16 cellular contexts compared by ENCODE assay signal in the genomic region with DNA sequence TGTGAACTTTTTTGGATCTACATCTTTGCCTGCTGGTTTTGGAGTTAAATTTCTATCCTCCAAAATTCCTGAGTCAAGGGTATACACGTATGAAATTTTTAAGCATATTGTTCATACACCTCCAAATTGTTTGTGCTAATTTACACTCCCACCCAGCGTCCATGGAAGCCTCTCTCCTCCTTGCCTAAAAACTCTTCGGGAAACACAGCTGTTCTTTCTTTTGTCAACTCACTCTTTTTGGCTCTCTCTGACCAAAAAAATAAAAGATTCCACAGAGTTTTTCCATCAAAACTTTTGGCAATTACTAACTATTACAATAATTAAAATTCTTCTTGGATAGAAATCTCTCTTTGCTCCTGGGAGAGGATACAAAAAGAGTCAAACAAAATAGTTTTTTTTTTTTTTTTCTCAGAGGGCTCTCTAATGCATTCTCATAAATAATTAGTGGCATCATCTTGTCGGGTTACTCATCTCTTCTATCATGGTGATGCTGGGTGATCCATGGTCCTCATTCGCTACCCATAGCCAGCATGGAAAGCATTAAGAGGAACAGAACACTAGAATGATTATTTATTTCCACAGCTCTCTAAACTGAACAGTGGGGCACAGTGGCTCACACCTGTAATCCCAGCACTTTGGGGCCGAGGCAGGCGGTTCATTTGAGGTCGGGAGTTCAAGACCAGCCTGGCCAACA.
"Had no signal": no experiment of that assay in that cellular context is flagged by ENCODE, and none has a peak within 500 bp of the region (broad histone marks: within the 10 kb centered on the region; RNA-seq: fewer than 3 reads in every experiment).

No MANE protein-coding gene starts in this region.

- ATAC-seq: Panc1, PC-3 had no signal

- DNase-seq: KBM-7, NCI-H1092 treated with DMSO at 0.1 percent for 48 hours, NCI-H1436, NCI-H187, NCI-H2029, NCI-H2081 treated with DMSO at 0.1 percent for 48 hours, NCI-H2171, NCI-H226, NCI-H446, NCI-H510A, NCI-H524 treated with DMSO at 0.1 percent for 48 hours, NCI-H69, NCI-H774, PC-3, SIG-M5 had no signal
